8 cellular contexts compared by ENCODE assay signal in the genomic region with DNA sequence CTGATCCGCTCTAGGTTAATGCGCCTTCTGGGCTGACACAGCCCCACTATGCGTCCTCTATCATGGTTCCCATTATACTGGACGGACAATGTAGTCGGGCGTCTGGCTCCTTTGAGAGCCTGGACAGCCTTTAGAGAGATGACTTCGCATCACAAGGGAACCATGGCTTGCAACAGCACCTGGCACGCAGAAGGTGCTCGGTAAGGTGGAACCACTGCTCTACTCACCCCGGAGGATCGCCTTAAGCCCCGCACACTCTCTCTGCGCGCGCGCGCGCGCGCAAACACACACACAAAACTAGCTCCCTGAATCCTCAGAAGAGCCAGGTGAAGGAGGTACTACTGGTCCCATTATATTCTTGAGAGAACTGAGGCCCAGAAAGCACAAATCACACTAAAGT. TPM values are rescaled to one million over a fixed set of nuclear protein-coding genes. Genes with fewer than 3 reads are reported as not detected.
DNase-seq lines count a peak whose midpoint lies in the region; ATAC-seq, FAIRE-seq and TF ChIP-seq lines count a peak whose summit lies in the region.

No MANE protein-coding gene starts in this region.

- no peaks in the 10 kb centered on the region for H3K9me1 ChIP-seq in endothelial cell of umbilical vein (replicated peaks; ENCODE audit: control insufficient read depth, extremely low read depth, insufficient read depth, low read length)

- H3K4me1 Mint-ChIP-seq in Caco-2 (ENCODE audit: low read depth, unreplicated experiment), result peaks cover 27% of the 10 kb centered on the region

- H3F3A ChIP-seq in PC-3 (ENCODE audit: low read length, unreplicated experiment), result no peaks in the 10 kb centered on the region

- H2AFZ ChIP-seq in PC-3 (ENCODE audit: low read length) (0 out of 2 replicates have a peak overlapping the region, but pooled peaks have one; percentile 90), endothelial cell of umbilical vein (ENCODE audit: low read depth, low read length) (peak overlapping the region; percentile 3)

- H3K27ac ChIP-seq in PC-3 (ENCODE audit: low read length) (no peak overlapping the region), endothelial cell of umbilical vein (ENCODE audit: insufficient read depth, low read depth, low read length) (no peak overlapping the region), pancreas (peak overlapping the region; percentile 63 to 82 (median 76)), small intestine (ENCODE audit: low read depth in 1 of 2, low read length in 1 of 2) (peak overlapping the region in 1 of 2 donors; percentile 26)

- peaks cover 35% of the 10 kb centered on the region for H3K36me3 Mint-ChIP-seq in Caco-2 (ENCODE audit: insufficient read depth, unreplicated experiment)

- H3K79me2 ChIP-seq in PC-3 (ENCODE audit: low read length) (no peaks in the 10 kb centered on the region), endothelial cell of umbilical vein (ENCODE audit: control insufficient read depth, insufficient read depth, low read length) (no peaks in the 10 kb centered on the region)

- H3K9me3 ChIP-seq in Caco-2, result no peaks in the 10 kb centered on the region
- no peaks in the 10 kb centered on the region for H3K9me3 ChIP-seq in PC-3 (ENCODE audit: low read length)
- no peaks in the 10 kb centered on the region for H3K9me3 ChIP-seq in endothelial cell of umbilical vein (replicated peaks; ENCODE audit: control insufficient read depth, insufficient read depth, low read length)
- no peaks in the 10 kb centered on the region for H3K9me3 ChIP-seq in pancreas
- H3K9me3 ChIP-seq in small intestine (ENCODE audit: control insufficient read depth, low read depth), result no peaks in the 10 kb centered on the region

- H3K9ac ChIP-seq in PC-3 (ENCODE audit: low read length), result no peak overlapping the region
- peak overlapping the region; percentile 5 for H3K9ac ChIP-seq in endothelial cell of umbilical vein (replicated peaks; ENCODE audit: extremely low read depth, insufficient read depth, low read length)

- H3K9me2 ChIP-seq in PC-3 (replicated peaks; ENCODE audit: low read length), result no peaks in the 10 kb centered on the region

- CTCF ChIA-PET in Caco-2 (lab: Charles Lee), result interaction anchor here (0.6 to 2.1 kb wide), 4 partner anchors 9 to 1467 kb away, joined by 4 to 7 read pairs (median 6); a partner anchor contains a TSS
- CTCF ChIA-PET in PC-3 (lab: Charles Lee), result no interaction called here
- CTCF ChIA-PET in endothelial cell of umbilical vein (lab: Charles Lee), result interaction anchor here (0.9 to 1.3 kb wide), 4 partner anchors 9 to 15 kb away, joined by 3 to 6 read pairs (median 4); a partner anchor contains a TSS

- no peaks in the 10 kb centered on the region for H3K9me3 Mint-ChIP-seq in Caco-2 (ENCODE audit: unreplicated experiment)

- dilution Hi-C loops in endothelial cell of umbilical vein (cut with MboI; ENCODE audit: extremely low pct_ligation_motif_present, low sequenced_read_pairs), result no loop called here

- 54 to 56% methylated on average over 20 of the region's 20 CpGs for WGBS in pancreas, 2 donors
- WGBS in small intestine, 3 donors, result 58 to 81% (median 80%) methylated on average over 20 of the region's 20 CpGs

- H3K4me2 ChIP-seq in PC-3 (ENCODE audit: low read length), result peak overlapping the region; percentile 84
- H3K4me2 ChIP-seq in endothelial cell of umbilical vein (ENCODE audit: insufficient read depth, low read length), result peak overlapping the region; percentile 55

- H3K27me3 ChIP-seq in Caco-2 (replicated peaks; ENCODE audit: control insufficient read depth, insufficient read depth, low read length) (no peaks in the 10 kb centered on the region), PC-3 (ENCODE audit: low read length) (no peaks in the 10 kb centered on the region), endothelial cell of umbilical vein (ENCODE audit: control insufficient read depth in 2 of 2, insufficient read depth in 2 of 2, low read length in 2 of 2) (no peaks in the 10 kb centered on the region), pancreas (no peaks in the 10 kb centered on the region), small intestine (ENCODE audit: control insufficient read depth in 2 of 2, insufficient read depth in 2 of 2, low read length in 2 of 2) (no peaks in the 10 kb centered on the region)

- FAIRE-seq in endothelial cell of umbilical vein (lab: Jason Lieb, UNC) (no peak), pancreas (lab: Jason Lieb, UNC) (no peak), GM12891 (lab: Jason Lieb, UNC) (no peak), small intestine (lab: Jason Lieb, UNC) (no peak)

- H3K4me3 ChIP-seq in Caco-2 (ENCODE audit: low read depth, low read length), result peak overlapping the region; percentile 61
- no peak overlapping the region for H3K4me3 ChIP-seq in PC-3 (ENCODE audit: low read length)
- H3K4me3 ChIP-seq in endothelial cell of umbilical vein (replicated peaks in 1 of 3; ENCODE audit: insufficient read depth in 1 of 3, low read depth in 1 of 3, low read length in 3 of 3), result peak overlapping the region in 2 of 3 experiments; percentile 7 to 61
- H3K4me3 ChIP-seq in pancreas, result peak overlapping the region in 3 of 4 donors; percentile 11 to 63 (median 48)
- no peak overlapping the region for H3K4me3 ChIP-seq in small intestine (ENCODE audit: low read depth in 1 of 2, low read length in 2 of 2)

- H3K4me3 Mint-ChIP-seq in Caco-2 (ENCODE audit: unreplicated experiment), result peak overlapping the region; percentile 88

- H4K20me1 ChIP-seq in PC-3 (ENCODE audit: low read length) (no peaks in the 10 kb centered on the region), endothelial cell of umbilical vein (replicated peaks; ENCODE audit: control insufficient read depth, extremely low read depth, insufficient read depth, low read length) (no peaks in the 10 kb centered on the region)

- no peaks in the 10 kb centered on the region for H3K36me3 ChIP-seq in Caco-2 (ENCODE audit: control insufficient read depth, insufficient read depth, low read length)
- 0 out of 2 replicates have a peak, but pooled peaks cover under 1% of the 10 kb centered on the region for H3K36me3 ChIP-seq in PC-3 (ENCODE audit: low read depth, low read length)
- peaks cover 0 to 4% of the 10 kb centered on the region in 2 experiments for H3K36me3 ChIP-seq in endothelial cell of umbilical vein (ENCODE audit: control insufficient read depth in 2 of 2, extremely low read depth in 1 of 2, insufficient read depth in 2 of 2, low read length in 2 of 2)
- no peaks in the 10 kb centered on the region for H3K36me3 ChIP-seq in pancreas
- H3K36me3 ChIP-seq in small intestine (ENCODE audit: control insufficient read depth in 2 of 2, insufficient read depth in 2 of 2, low read length in 2 of 2), result no peaks in the 10 kb centered on the region

- intact Hi-C loops in Caco-2 (cut with micrococcal nuclease; ENCODE audit: unreplicated experiment) (no loop called here), PC-3 (cut with micrococcal nuclease) (no loop called here), endothelial cell of umbilical vein (cut with micrococcal nuclease) (no loop called here), pancreas (cut with DNase I) (no loop called here)

- DNase-seq in Caco-2 (no peak), PC-3 (no peak), endothelial cell of umbilical vein (ENCODE audit: low read depth, low spot score) (no peak), pancreas (peak in 1 of 6 donors; percentile 58), GM12891 (ENCODE audit: insufficient read length, low spot score) (no peak), AG20443 (ENCODE audit: low spot score) (no peak), small intestine (no peak)
- DNase-seq in effector CD4-positive, alpha-beta T cell, result no peak

- ATAC-seq in PC-3 (no peak), pancreas (peak in 2 of 4 donors; percentile 0 to 1)

- TF ChIP-seq POLR2A in endothelial cell of umbilical vein (IDR thresholded peaks at IDR 0.05; ENCODE audit: low read depth, low read length), result no peak
- TF ChIP-seq POLR2A in GM12891 (IDR thresholded peaks at IDR 0.05; ENCODE audit: low read depth, low read length), result no peak

- BruUV-seq in Caco-2 (replicated peaks; lab: Mats Ljungman, UMichigan), result TSS peak; percentile 82
- TSS peak; percentile 45 for BruUV-seq in PC-3 (replicated peaks; lab: Mats Ljungman, UMichigan)
- TSS peak; percentile 46 for BruUV-seq in endothelial cell of umbilical vein (replicated peaks; lab: Mats Ljungman, UMichigan)

- POLR2A ChIA-PET in Caco-2 (lab: Charles Lee), result interaction anchor here (0.5 to 1.7 kb wide), 3 partner anchors 9 to 16 kb away, joined by 4 to 6 read pairs (median 5); a partner anchor contains a TSS
- POLR2A ChIA-PET in PC-3 (lab: Charles Lee; ENCODE audit: unreplicated experiment), result interaction anchor here (0.7 kb wide), 2 partner anchors 9 to 15 kb away, joined by 7 to 10 read pairs; no protein-coding TSS in a partner anchor
- POLR2A ChIA-PET in endothelial cell of umbilical vein (lab: Charles Lee), result interaction anchor here (1.2 kb wide), 1 partner anchor 13 kb away, joined by 6 read pairs; no protein-coding TSS in a partner anchor

- H3K4me1 ChIP-seq in Caco-2 (peaks cover 18% of the 10 kb centered on the region), PC-3 (ENCODE audit: insufficient read depth, low read length) (peaks cover 7% of the 10 kb centered on the region; the same call in 1 of the 2 replicates), endothelial cell of umbilical vein (ENCODE audit: control insufficient read depth, extremely low read depth, insufficient read depth, low read length) (peaks cover 11% of the 10 kb centered on the region), pancreas (peaks cover 5 to 20% (median 8%) of the 10 kb centered on the region in 3 donors), small intestine (ENCODE audit: control insufficient read depth in 2 of 2, insufficient read depth in 1 of 2, low read depth in 1 of 2, low read length in 1 of 2) (peaks cover 2 to 3% of the 10 kb centered on the region in 2 donors)

- H3K27ac Mint-ChIP-seq in Caco-2 (ENCODE audit: unreplicated experiment), result peak overlapping the region; percentile 72

- TF ChIP-seq CTCF in Caco-2 (IDR thresholded peaks at IDR 0.05; ENCODE audit: insufficient read depth in 1 of 2, low read depth in 1 of 2, low read length in 1 of 2, severe bottlenecking in 1 of 2, unreplicated experiment in 1 of 2) (no peak), PC-3 (conservative IDR thresholded peaks at IDR 0.05; ENCODE audit: low read depth, low read length) (no peak), endothelial cell of umbilical vein (IDR thresholded peaks at IDR 0.05; ENCODE audit: extremely low read depth in 1 of 2, insufficient read depth in 1 of 2, low read depth in 1 of 2, low read length in 2 of 2) (no peak), pancreas (IDR thresholded peaks at IDR 0.05) (no peak)

- H3K27me3 Mint-ChIP-seq in Caco-2 (ENCODE audit: insufficient read depth, unreplicated experiment), result no peaks in the 10 kb centered on the region

RNA-seq across cellular contexts. Expression of a gene that starts 7.1 kb away (rescaled TPM):
- 2.4 and 3.9 TPM in 2 replicates for total RNA-seq in Caco-2 (2022)
- 8.5 and 9.6 TPM in 2 replicates for total RNA-seq in PC-3 (2014; rRNA removed)
- 29.3 and 33.3 TPM in 2 replicates for total RNA-seq in endothelial cell of umbilical vein
- 66.2 and 69.2 TPM in 2 replicates for polyA plus RNA-seq in endothelial cell of umbilical vein
- polyA plus RNA-seq in endothelial cell of umbilical vein (2011; cell fraction: cytosol; rRNA removed), result 28.2 and 33.4 TPM in 2 replicates
- polyA plus RNA-seq in endothelial cell of umbilical vein (2011; cell fraction: nucleus; rRNA removed), result 281 and 407 TPM in 2 replicates
- polyA plus RNA-seq in endothelial cell of umbilical vein (2012), result 35.4 and 59.5 TPM in 2 replicates
- 49.6 and 53.5 TPM in 2 replicates for polyA minus RNA-seq in endothelial cell of umbilical vein
- 1.2 TPM for polyA minus RNA-seq in endothelial cell of umbilical vein (2011; cell fraction: cytosol; rRNA and poly(A)+ RNA removed)
- polyA minus RNA-seq in endothelial cell of umbilical vein (2011; cell fraction: nucleus; rRNA and poly(A)+ RNA removed), result 55.7 and 57.8 TPM in 2 replicates
- total RNA-seq in pancreas, result 1 to 10 TPM; 2.3 to 9.9 (median 4.1) TPM
- polyA plus RNA-seq in pancreas, result 10 to 100 TPM; 20.3 to 24.9 TPM
- 12.2 TPM for polyA plus RNA-seq in GM12891 (2012; ENCODE audit: low read depth, missing spikeins)
- polyA plus RNA-seq in small intestine, result 1 to 10 TPM in 2 of 3 donors, under 1 TPM in 1; 0.67 to 7.0 (median 1.6) TPM

RNA-seq across cellular contexts. Expression of a gene that starts 8.9 kb away (rescaled TPM):
- total RNA-seq in Caco-2 (2022) (43.9 and 50.7 TPM in 2 replicates), PC-3 (2014; rRNA removed) (82.0 and 98.9 TPM in 2 replicates), endothelial cell of umbilical vein (53.8 and 57.2 TPM in 2 replicates), pancreas (10 to 100 TPM; 11.7 to 22.5 (median 15.4) TPM)
- polyA plus RNA-seq in endothelial cell of umbilical vein (82.8 and 92.1 TPM in 2 replicates), pancreas (10 to 100 TPM; 43.0 to 50.1 TPM), small intestine (10 to 100 TPM; 18.9 to 31.0 (median 23.5) TPM)
- polyA plus RNA-seq in endothelial cell of umbilical vein (2011; cell fraction: cytosol; rRNA removed), result 57.3 and 67.6 TPM in 2 replicates
- 223 and 226 TPM in 2 replicates for polyA plus RNA-seq in endothelial cell of umbilical vein (2011; cell fraction: nucleus; rRNA removed)
- polyA plus RNA-seq in endothelial cell of umbilical vein (2012), result 35.3 and 37.5 TPM in 2 replicates
- 37.3 and 38.8 TPM in 2 replicates for polyA minus RNA-seq in endothelial cell of umbilical vein
- polyA minus RNA-seq in endothelial cell of umbilical vein (2011; cell fraction: cytosol; rRNA and poly(A)+ RNA removed), result 27.0 TPM
- 35.5 and 39.8 TPM in 2 replicates for polyA minus RNA-seq in endothelial cell of umbilical vein (2011; cell fraction: nucleus; rRNA and poly(A)+ RNA removed)
- polyA plus RNA-seq in GM12891 (2012; ENCODE audit: low read depth, missing spikeins), result 28.3 TPM

RNA-seq across cellular contexts. Expression of a gene that starts 15.1 kb away (rescaled TPM):
- total RNA-seq in Caco-2 (2022) (2.4 TPM in 1 of 2 replicates, not detected in the other), PC-3 (2014; rRNA removed) (not detected in 2 replicates), endothelial cell of umbilical vein (not detected in 2 replicates), pancreas (not detected)
- polyA plus RNA-seq in endothelial cell of umbilical vein (0.30 TPM in 1 of 2 replicates, not detected in the other), pancreas (under 1 TPM in 1 of 2 donors, not detected in 1; 0.99 TPM), small intestine (1 to 10 TPM in 1 of 3 donors, not detected in 2; 4.2 TPM)
- 0.22 and 0.23 TPM in 2 replicates for polyA plus RNA-seq in endothelial cell of umbilical vein (2011; cell fraction: cytosol; rRNA removed)
- 0.53 and 0.74 TPM in 2 replicates for polyA plus RNA-seq in endothelial cell of umbilical vein (2011; cell fraction: nucleus; rRNA removed)
- 0.59 TPM in 1 of 2 replicates, not detected in the other for polyA plus RNA-seq in endothelial cell of umbilical vein (2012)
- not detected in 2 replicates for polyA minus RNA-seq in endothelial cell of umbilical vein
- not detected for polyA minus RNA-seq in endothelial cell of umbilical vein (2011; cell fraction: cytosol; rRNA and poly(A)+ RNA removed)
- polyA minus RNA-seq in endothelial cell of umbilical vein (2011; cell fraction: nucleus; rRNA and poly(A)+ RNA removed), result not detected in 2 replicates
- polyA plus RNA-seq in GM12891 (2012; ENCODE audit: low read depth, missing spikeins), result 0.31 TPM

RNA-seq across cellular contexts. Expression of a gene that starts 40.3 kb away (rescaled TPM):
- 1,036 and 1,143 TPM in 2 replicates for total RNA-seq in Caco-2 (2022)
- 204 and 306 TPM in 2 replicates for total RNA-seq in PC-3 (2014; rRNA removed)
- 948 and 995 TPM in 2 replicates for total RNA-seq in endothelial cell of umbilical vein
- polyA plus RNA-seq in endothelial cell of umbilical vein, result 431 and 526 TPM in 2 replicates
- polyA plus RNA-seq in endothelial cell of umbilical vein (2011; cell fraction: cytosol; rRNA removed), result 597 and 613 TPM in 2 replicates
- 798 and 963 TPM in 2 replicates for polyA plus RNA-seq in endothelial cell of umbilical vein (2011; cell fraction: nucleus; rRNA removed)
- polyA plus RNA-seq in endothelial cell of umbilical vein (2012), result 733 and 847 TPM in 2 replicates
- polyA minus RNA-seq in endothelial cell of umbilical vein, result 909 and 921 TPM in 2 replicates
- 650 TPM for polyA minus RNA-seq in endothelial cell of umbilical vein (2011; cell fraction: cytosol; rRNA and poly(A)+ RNA removed)
- polyA minus RNA-seq in endothelial cell of umbilical vein (2011; cell fraction: nucleus; rRNA and poly(A)+ RNA removed), result 462 and 551 TPM in 2 replicates
- 100 to 1,000 TPM; 451 to 608 (median 475) TPM for total RNA-seq in pancreas
- 100 to 1,000 TPM; 266 to 403 TPM for polyA plus RNA-seq in pancreas
- 546 TPM for polyA plus RNA-seq in GM12891 (2012; ENCODE audit: low read depth, missing spikeins)
- polyA plus RNA-seq in small intestine, result 100 to 1,000 TPM; 446 to 528 (median 459) TPM

RNA-seq across cellular contexts. Expression of a gene that starts 50.7 kb away (rescaled TPM):
- total RNA-seq in Caco-2 (2022) (395 and 400 TPM in 2 replicates), PC-3 (2014; rRNA removed) (54.2 and 60.9 TPM in 2 replicates), endothelial cell of umbilical vein (123 and 139 TPM in 2 replicates), pancreas (10 to 100 TPM; 41.3 to 77.8 (median 62.3) TPM)
- polyA plus RNA-seq in endothelial cell of umbilical vein (60.6 and 68.9 TPM in 2 replicates), pancreas (100 to 1,000 TPM in 1 of 2 donors, 10 to 100 TPM in 1; 81.1 to 106 TPM), small intestine (1,000 to 10,000 TPM in 1 of 3 donors, 100 to 1,000 TPM in 2; 507 to 1,038 (median 901) TPM)
- 90.8 and 105 TPM in 2 replicates for polyA plus RNA-seq in endothelial cell of umbilical vein (2011; cell fraction: cytosol; rRNA removed)
- polyA plus RNA-seq in endothelial cell of umbilical vein (2011; cell fraction: nucleus; rRNA removed), result 35.4 and 40.8 TPM in 2 replicates
- 258 and 297 TPM in 2 replicates for polyA plus RNA-seq in endothelial cell of umbilical vein (2012)
- polyA minus RNA-seq in endothelial cell of umbilical vein, result 52.6 and 64.2 TPM in 2 replicates
- polyA minus RNA-seq in endothelial cell of umbilical vein (2011; cell fraction: cytosol; rRNA and poly(A)+ RNA removed), result 55.0 TPM
- polyA minus RNA-seq in endothelial cell of umbilical vein (2011; cell fraction: nucleus; rRNA and poly(A)+ RNA removed), result 15.9 and 22.5 TPM in 2 replicates
- 315 TPM for polyA plus RNA-seq in GM12891 (2012; ENCODE audit: low read depth, missing spikeins)

Comparison
In these comparisons a context has a peak if more than half of its experiments do, and no peak if none do; other contexts are left out.
1. H3K4me3 ChIP-seq: peak in Caco-2 (single experiment), endothelial cell of umbilical vein (2 of 3) and pancreas (3 of 4); none in PC-3 (single experiment) and small intestine (0 of 2).
2. H3K27ac ChIP-seq: peak in pancreas (4 of 4); none in PC-3 (single experiment) and endothelial cell of umbilical vein (single experiment).